In the genomic region with DNA sequence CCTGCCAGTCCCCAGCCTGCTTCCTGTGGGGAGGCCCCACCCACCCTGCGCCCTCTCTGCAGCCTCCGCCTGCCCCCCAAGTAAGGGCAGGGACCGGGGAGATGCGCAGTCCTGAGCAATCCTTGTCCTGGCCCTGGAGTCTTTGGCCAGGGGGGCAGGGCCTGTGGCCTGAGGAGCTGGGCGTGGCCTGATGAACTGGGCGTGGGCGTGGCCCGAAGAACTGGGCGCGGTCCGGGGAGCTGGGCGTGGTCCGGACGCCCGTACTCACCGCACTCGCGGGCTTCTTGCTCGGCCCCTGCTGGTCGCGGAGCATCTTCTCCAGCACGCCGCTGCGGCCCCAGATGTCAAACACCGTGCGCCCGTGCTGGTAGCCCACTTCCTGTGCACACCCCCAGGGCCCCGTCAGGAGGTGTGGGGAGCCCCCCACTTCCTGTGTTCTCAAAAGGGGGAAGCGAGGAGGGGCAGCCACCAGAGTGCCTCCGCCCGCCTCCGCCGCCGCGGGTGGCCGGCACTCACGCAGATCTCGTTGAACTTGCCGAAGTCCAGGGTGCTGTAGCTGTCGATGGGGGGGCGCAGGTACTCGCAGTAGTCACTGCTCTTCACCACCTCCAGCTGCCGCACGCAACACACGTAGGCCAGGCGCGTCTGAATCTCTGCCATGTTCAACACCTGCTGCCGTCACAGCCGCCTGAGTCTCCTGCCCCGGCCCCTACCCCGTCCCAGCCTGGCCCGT, we compare ENCODE assay signal across 8 cellular contexts. TPM values are rescaled to one million over a fixed set of nuclear protein-coding genes. Genes with fewer than 3 reads are reported as not detected.
DNase-seq lines count a peak whose midpoint lies in the region; ATAC-seq and TF ChIP-seq lines count a peak whose summit lies in the region.

No MANE protein-coding gene starts in this region.

- TF ChIP-seq CTCF in fibroblast of villous mesenchyme (IDR thresholded peaks at IDR 0.05; ENCODE audit: insufficient read depth, low read depth, low read length) = no peak

- peak; percentile 65 to 67 for DNase-seq in activated CD8-positive, alpha-beta memory T cell treated with anti-CD3 and anti-CD28 coated beads for 1 hour (ENCODE audit: extremely low read depth in 1 of 2, low read depth in 1 of 2)
- DNase-seq in fibroblast of villous mesenchyme (ENCODE audit: low read depth) (peak; percentile 25), middle frontal gyrus (ENCODE audit: extremely low spot score, low spot score) (no peak), SK-N-DZ (ENCODE audit: low spot score) (no peak), DMS79 treated with DMSO at 0.1 percent for 48 hours (lab: John Stamatoyannopoulos, UW) (no peak)
- DNase-seq in stimulated activated CD4-positive, alpha-beta T cell treated with anti-CD3 and anti-CD28 coated beads, Interleukin-2, amount 100 ng/mL, for 24 hours = peak; percentile 71 to 86

- ATAC-seq in GM18868 (IDR thresholded peaks at IDR 0.05; ENCODE audit: unreplicated experiment) (peak; percentile 65), HG03521 (IDR thresholded peaks at IDR 0.05; ENCODE audit: unreplicated experiment) (peak; percentile 52)

- H3K4me3 ChIP-seq in fibroblast of villous mesenchyme (ENCODE audit: low read depth, low read length) = no peak overlapping the region

RNA-seq across cellular contexts. Expression of a gene that starts 2.7 kb away (rescaled TPM):
- total RNA-seq in fibroblast of villous mesenchyme = 22.0 and 22.9 TPM in 2 replicates
- polyA plus RNA-seq in SK-N-DZ (2014; cell fraction: cytosol; rRNA removed) = 70.9 and 72.1 TPM in 2 replicates
- 252 and 303 TPM in 2 replicates for polyA plus RNA-seq in SK-N-DZ (2014; cell fraction: nucleus; rRNA removed)

RNA-seq across cellular contexts. Expression of a gene that starts 20.7 kb away (rescaled TPM):
- total RNA-seq in fibroblast of villous mesenchyme = under 0.01 TPM in 1 of 2 replicates, not detected in the other
- 1.6 TPM in 1 of 2 replicates, not detected in the other for polyA plus RNA-seq in SK-N-DZ (2014; cell fraction: cytosol; rRNA removed)
- polyA plus RNA-seq in SK-N-DZ (2014; cell fraction: nucleus; rRNA removed) = 0.67 and 0.70 TPM in 2 replicates

RNA-seq across cellular contexts. Expression of a gene that starts 38.6 kb away (rescaled TPM):
- 0.32 TPM in 1 of 2 replicates, not detected in the other for total RNA-seq in fibroblast of villous mesenchyme
- polyA plus RNA-seq in SK-N-DZ (2014; cell fraction: cytosol; rRNA removed) = 0.05 TPM in 1 of 2 replicates, not detected in the other
- 0.95 and 1.3 TPM in 2 replicates for polyA plus RNA-seq in SK-N-DZ (2014; cell fraction: nucleus; rRNA removed)

RNA-seq across cellular contexts. Expression of a gene that starts 38.9 kb away (rescaled TPM):
- 7.3 and 8.1 TPM in 2 replicates for total RNA-seq in fibroblast of villous mesenchyme
- 6.3 and 12.0 TPM in 2 replicates for polyA plus RNA-seq in SK-N-DZ (2014; cell fraction: cytosol; rRNA removed)
- polyA plus RNA-seq in SK-N-DZ (2014; cell fraction: nucleus; rRNA removed) = 51.9 and 63.3 TPM in 2 replicates

Comparison
In these comparisons a context has a peak if more than half of its experiments do, and no peak if none do; other contexts are left out.
1. DNase-seq: peak in activated CD8-positive, alpha-beta memory T cell treated with anti-CD3 and anti-CD28 coated beads for 1 hour (2 of 2), fibroblast of villous mesenchyme (single experiment) and stimulated activated CD4-positive, alpha-beta T cell treated with anti-CD3 and anti-CD28 coated beads, Interleukin-2, amount 100 ng/mL, for 24 hours (2 of 2); none in middle frontal gyrus (single experiment), SK-N-DZ (single experiment) and DMS79 treated with DMSO at 0.1 percent for 48 hours (single experiment).